31 cellular contexts compared by ENCODE assay signal in the genomic region with DNA sequence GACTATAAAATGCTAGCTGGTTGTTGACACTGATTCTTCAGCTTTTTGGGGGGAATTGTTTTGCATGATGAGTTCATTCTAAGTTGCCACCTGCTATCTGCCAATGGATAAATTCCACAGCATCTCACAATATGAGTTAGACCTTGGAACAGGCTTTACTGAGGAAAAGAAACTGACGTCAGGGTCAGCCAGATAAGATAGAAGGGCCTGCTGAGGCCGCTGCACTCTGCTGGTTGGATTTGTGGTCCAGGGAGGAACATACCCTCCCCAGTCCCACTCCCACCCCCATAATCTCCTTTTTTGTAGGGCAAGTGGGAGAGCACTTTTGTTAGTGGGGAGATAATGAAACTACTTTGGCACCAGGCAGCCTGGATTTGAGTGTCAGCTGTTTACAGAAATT.
"Had no signal": no experiment of that assay in that cellular context is flagged by ENCODE, and none has a peak within 500 bp of the region (broad histone marks: within the 10 kb centered on the region; RNA-seq: fewer than 3 reads in every experiment).

No MANE protein-coding gene starts in this region.

- FAIRE-seq: astrocyte, TTC549 had no signal

- H3K27ac Mint-ChIP-seq: activated CD4-positive, alpha-beta T cell treated with anti-CD3 and anti-CD28 coated beads, Interleukin-2, amount 10 ng/mL, durations not matched to agents 24 days and 14 days; activated CD8-positive, alpha-beta T cell treated with anti-CD3 and anti-CD28 coated beads, Interleukin-2, amount 10 ng/mL, durations not matched to agents 7 days and 5 days; activated naive CD4-positive, alpha-beta T cell treated with anti-CD3 and anti-CD28 coated beads, Interleukin-2, amount 50 U/mL, for 24 hours; activated naive CD8-positive, alpha-beta T cell treated with anti-CD3 and anti-CD28 coated beads, Interleukin-2, amount 10 ng/mL, durations not matched to agents 7 days and 5 days; activated T-cell treated with anti-CD3 and anti-CD28 coated beads, Interleukin-2, amount 50 U/mL, for 24 hours; activated T-helper 2 cell treated with anti-CD3 and anti-CD28 coated beads, Interferon-gamma antibody, Interleukin-2, Interleukin-4, amounts not matched to agents 10 μg/mL and 5 μg/mL and 100 μg/mL, durations not matched to agents 14 hours and 24 hours and 36 hours; T-helper 1 cell treated with Interleukin-12 subunit alpha and Interleukin-12 subunit beta and Interleukin-4 antibody, amounts not matched to agents 30 μg/mL and 1 μg/mL, for 36 hours; T-helper 2 cell treated with Interferon-gamma antibody and Interleukin-4, amounts not matched to agents 5 μg/mL and 100 μg/mL, for 36 hours had no signal

- H3K4me1 ChIP-seq: body of pancreas, breast epithelium, Peyer's patch had no signal

- H3K4me3 Mint-ChIP-seq: activated CD4-positive, alpha-beta T cell treated with anti-CD3 and anti-CD28 coated beads, Interleukin-2, amount 10 ng/mL, durations not matched to agents 24 days and 14 days; activated CD8-positive, alpha-beta T cell treated with anti-CD3 and anti-CD28 coated beads, Interleukin-2, amount 10 ng/mL, durations not matched to agents 7 days and 5 days; activated naive CD4-positive, alpha-beta T cell treated with anti-CD3 and anti-CD28 coated beads, Interleukin-2, amount 50 U/mL, for 24 hours; activated naive CD8-positive, alpha-beta T cell treated with anti-CD3 and anti-CD28 coated beads, Interleukin-2, amount 10 ng/mL, durations not matched to agents 7 days and 5 days; activated T-cell treated with anti-CD3 and anti-CD28 coated beads, Interleukin-2, amount 50 U/mL, for 24 hours; T-helper 1 cell treated with Interleukin-12 subunit alpha and Interleukin-12 subunit beta and Interleukin-4 antibody, amounts not matched to agents 30 μg/mL and 1 μg/mL, for 36 hours; T-helper 2 cell treated with Interferon-gamma antibody and Interleukin-4, amounts not matched to agents 5 μg/mL and 100 μg/mL, for 36 hours had no signal

- DNase-seq: activated CD4-positive, alpha-beta T cell treated with anti-CD3 and anti-CD28 coated beads, Interleukin-2, amount 10 ng/mL, durations not matched to agents 24 days and 14 days; activated CD4-positive, alpha-beta T cell treated with anti-CD3 and anti-CD28 coated beads, Interleukin-2, amount 50 U/mL, for 4 hours; activated CD8-positive, alpha-beta T cell treated with anti-CD3 and anti-CD28 coated beads, Interleukin-2, amount 10 ng/mL, durations not matched to agents 7 days and 5 days; activated gamma-delta T cell; activated naive CD4-positive, alpha-beta T cell treated with Interleukin-2 at 50 U/mL for 16 hours; activated naive CD8-positive, alpha-beta T cell treated with anti-CD3 and anti-CD28 coated beads, Interleukin-2, amount 10 ng/mL, durations not matched to agents 7 days and 5 days; activated T-cell treated with anti-CD3 and anti-CD28 coated beads, Interleukin-2, amount 50 U/mL, for 24 hours; body of pancreas; central memory CD4-positive, alpha-beta T cell; Kasumi-1; KG1; MG63; NCI-H1048; NCI-H1105 treated with DMSO at 0.1 percent for 48 hours; NCI-H1436; NCI-H1694 treated with DMSO at 0.1 percent for 48 hours; NCI-H2029; NCI-H345; NCI-H524 treated with DMSO at 0.1 percent for 48 hours; NCI-H748 treated with DMSO at 0.1 percent for 48 hours; NK-92 treated with Interleukin-12 subunit alpha and Interleukin-12 subunit beta, amount 100 ng/mL, for 24 hours; PC-3; Peyer's patch; RPMI8226 had no signal

- H3K27ac ChIP-seq: body of pancreas, breast epithelium, Peyer's patch had no signal

- H3K27me3 Mint-ChIP-seq: activated CD4-positive, alpha-beta T cell treated with anti-CD3 and anti-CD28 coated beads, Interleukin-2, amount 10 ng/mL, durations not matched to agents 24 days and 14 days; activated naive CD4-positive, alpha-beta T cell treated with anti-CD3 and anti-CD28 coated beads, Interleukin-2, amount 50 U/mL, for 24 hours; activated naive CD8-positive, alpha-beta T cell treated with anti-CD3 and anti-CD28 coated beads, Interleukin-2, amount 10 ng/mL, durations not matched to agents 7 days and 5 days; activated T-cell treated with anti-CD3 and anti-CD28 coated beads, Interleukin-2, amount 50 U/mL, for 24 hours had no signal

- H3K36me3 ChIP-seq: breast epithelium, MG63, Peyer's patch had no signal

- H3K9me3 ChIP-seq: body of pancreas, breast epithelium, MG63, Peyer's patch had no signal

- H3K4me3 ChIP-seq: body of pancreas, breast epithelium, MG63, Peyer's patch had no signal

- H3K27me3 ChIP-seq: body of pancreas, breast epithelium, MG63, Peyer's patch had no signal

- H3K9me3 Mint-ChIP-seq: activated CD4-positive, alpha-beta T cell treated with anti-CD3 and anti-CD28 coated beads, Interleukin-2, amount 10 ng/mL, durations not matched to agents 24 days and 14 days; activated naive CD4-positive, alpha-beta T cell treated with anti-CD3 and anti-CD28 coated beads, Interleukin-2, amount 50 U/mL, for 24 hours; activated naive CD8-positive, alpha-beta T cell treated with anti-CD3 and anti-CD28 coated beads, Interleukin-2, amount 10 ng/mL, durations not matched to agents 7 days and 5 days; activated T-cell treated with anti-CD3 and anti-CD28 coated beads, Interleukin-2, amount 50 U/mL, for 24 hours; activated T-helper 2 cell treated with anti-CD3 and anti-CD28 coated beads, Interferon-gamma antibody, Interleukin-2, Interleukin-4, amounts not matched to agents 10 μg/mL and 5 μg/mL and 100 μg/mL, durations not matched to agents 14 hours and 24 hours and 36 hours; T-helper 1 cell treated with Interleukin-12 subunit alpha and Interleukin-12 subunit beta and Interleukin-4 antibody, amounts not matched to agents 30 μg/mL and 1 μg/mL, for 36 hours; T-helper 2 cell treated with Interferon-gamma antibody and Interleukin-4, amounts not matched to agents 5 μg/mL and 100 μg/mL, for 36 hours had no signal

- ATAC-seq: activated CD8-positive, alpha-beta T cell treated with anti-CD3 and anti-CD28 coated beads, Interleukin-2, amount 10 ng/mL, durations not matched to agents 7 days and 5 days; body of pancreas; PC-3 had no signal

- H3K4me1 Mint-ChIP-seq: activated CD4-positive, alpha-beta T cell treated with anti-CD3 and anti-CD28 coated beads, Interleukin-2, amount 10 ng/mL, durations not matched to agents 24 days and 14 days; activated naive CD4-positive, alpha-beta T cell treated with anti-CD3 and anti-CD28 coated beads, Interleukin-2, amount 50 U/mL, for 24 hours; activated naive CD8-positive, alpha-beta T cell treated with anti-CD3 and anti-CD28 coated beads, Interleukin-2, amount 10 ng/mL, durations not matched to agents 7 days and 5 days had no signal
